In the genomic region with DNA sequence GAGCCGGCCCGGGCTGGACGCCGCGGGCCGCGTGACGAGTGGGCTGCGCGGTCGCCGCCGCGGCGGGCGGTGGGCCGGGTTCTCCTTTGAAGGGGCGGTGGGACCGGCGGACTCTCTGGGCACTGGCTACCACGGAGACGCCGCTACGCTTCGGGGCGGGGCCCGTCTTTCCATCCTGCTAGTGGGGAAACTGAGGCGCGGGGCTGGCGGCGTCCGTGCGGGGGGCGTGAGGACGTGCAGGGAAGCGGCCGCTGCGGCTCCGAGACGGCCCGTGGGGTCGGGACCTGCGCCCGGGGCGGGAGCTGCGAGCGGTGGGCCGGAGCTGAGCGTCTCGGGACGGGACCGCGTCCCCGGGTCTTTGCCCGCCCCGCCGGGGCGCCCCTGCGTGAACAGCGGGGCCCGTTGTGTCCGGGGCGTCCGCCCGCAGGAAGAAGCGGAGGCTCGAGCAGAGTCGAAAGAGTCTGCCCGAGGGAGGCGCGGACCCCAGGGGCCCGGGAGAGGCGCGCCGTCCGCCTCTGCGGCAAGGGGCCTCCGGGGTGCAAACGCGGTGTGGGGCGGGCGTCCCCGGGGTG, we compare ENCODE assay signal across 9 cellular contexts. TPM values are rescaled to one million over a fixed set of nuclear protein-coding genes. Genes with fewer than 3 reads are reported as not detected.
DNase-seq lines count a peak whose midpoint lies in the region; ATAC-seq lines count a peak whose summit lies in the region.
"Had no signal": no experiment of that assay in that cellular context is flagged by ENCODE, and none has a peak within 500 bp of the region (broad histone marks: within the 10 kb centered on the region; RNA-seq: fewer than 3 reads in every experiment).

No MANE protein-coding gene starts in this region.

- H3K36me3 Mint-ChIP-seq in T-helper 1 cell treated with Interleukin-12 subunit alpha and Interleukin-12 subunit beta and Interleukin-4 antibody, amounts not matched to agents 30 μg/mL and 1 μg/mL, for 36 hours (ENCODE audit: low read depth), result peaks cover 14% of the 10 kb centered on the region

- peak overlapping the region; percentile 77 for H3K4me3 ChIP-seq in right cardiac atrium (ENCODE audit: low read length)

- peak overlapping the region; percentile 58 for H3K27ac ChIP-seq in right cardiac atrium (ENCODE audit: low read length)

- 3% methylated on average over 83 of the region's 83 CpGs for WGBS in right cardiac atrium

- peak; percentile 6 to 11 for ATAC-seq in activated CD4-positive, CD25-positive, alpha-beta regulatory T cell treated with anti-CD3 and anti-CD28 coated beads, Interleukin-2, amount 50 U/mL, for 24 hours
- peak; percentile 16 for ATAC-seq in HG02678 (IDR thresholded peaks at IDR 0.05; ENCODE audit: unreplicated experiment)
- peak in 1 of 2 donors; percentile 2 for ATAC-seq in right cardiac atrium
- ATAC-seq in stimulated activated naive CD8-positive, alpha-beta T cell treated with anti-CD3 and anti-CD28 coated beads, Interleukin-15, amount 100 ng/mL, for 72 hours, result peak; percentile 44

- peaks cover 27% of the 10 kb centered on the region for H3K4me1 Mint-ChIP-seq in T-helper 1 cell treated with Interleukin-12 subunit alpha and Interleukin-12 subunit beta and Interleukin-4 antibody, amounts not matched to agents 30 μg/mL and 1 μg/mL, for 36 hours (ENCODE audit: low read depth)
- peaks cover 36% of the 10 kb centered on the region for H3K4me1 Mint-ChIP-seq in stimulated activated naive CD8-positive, alpha-beta T cell treated with anti-CD3 and anti-CD28 coated beads, Interleukin-15, amount 100 ng/mL, for 72 hours

- no peak for DNase-seq in activated CD4-positive, CD25-positive, alpha-beta regulatory T cell treated with anti-CD3 and anti-CD28 coated beads, Interleukin-2, amount 50 U/mL, for 72 hours
- DNase-seq in right cardiac atrium (peak in 1 of 3 donors; percentile 69), hippocampal formation (lab: John Stamatoyannopoulos, UW) (no peak)
- peak in 1 of 2 donors; percentile 31 for DNase-seq in stimulated activated naive CD8-positive, alpha-beta T cell treated with anti-CD3 and anti-CD28 coated beads, Interleukin-15, amount 100 ng/mL, for 72 hours
- no peak for DNase-seq in activated CD8-positive, alpha-beta memory T cell treated with anti-CD3 and anti-CD28 coated beads, Interleukin-2, amount 50 U/mL, for 48 hours
- DNase-seq: DND-41 had no signal

- intact Hi-C loops in right cardiac atrium (cut with DNase I), result no loop called here

- H3K9me3 Mint-ChIP-seq in T-helper 1 cell treated with Interleukin-12 subunit alpha and Interleukin-12 subunit beta and Interleukin-4 antibody, amounts not matched to agents 30 μg/mL and 1 μg/mL, for 36 hours, result peaks cover 8% of the 10 kb centered on the region
- no peaks in the 10 kb centered on the region for H3K9me3 Mint-ChIP-seq in stimulated activated naive CD8-positive, alpha-beta T cell treated with anti-CD3 and anti-CD28 coated beads, Interleukin-15, amount 100 ng/mL, for 72 hours

- no peak overlapping the region for H3K27ac Mint-ChIP-seq in T-helper 1 cell treated with Interleukin-12 subunit alpha and Interleukin-12 subunit beta and Interleukin-4 antibody, amounts not matched to agents 30 μg/mL and 1 μg/mL, for 36 hours
- no peak overlapping the region for H3K27ac Mint-ChIP-seq in stimulated activated naive CD8-positive, alpha-beta T cell treated with anti-CD3 and anti-CD28 coated beads, Interleukin-15, amount 100 ng/mL, for 72 hours

- H3K4me3 Mint-ChIP-seq in T-helper 1 cell treated with Interleukin-12 subunit alpha and Interleukin-12 subunit beta and Interleukin-4 antibody, amounts not matched to agents 30 μg/mL and 1 μg/mL, for 36 hours, result peak overlapping the region; percentile 65
- H3K4me3 Mint-ChIP-seq in stimulated activated naive CD8-positive, alpha-beta T cell treated with anti-CD3 and anti-CD28 coated beads, Interleukin-15, amount 100 ng/mL, for 72 hours, result peak overlapping the region; percentile 91 to 95

- no peaks in the 10 kb centered on the region for H3K27me3 ChIP-seq in right cardiac atrium (ENCODE audit: control insufficient read depth, insufficient read depth)

- H3K9me3 ChIP-seq in right cardiac atrium (ENCODE audit: control insufficient read depth, low read length), result no peaks in the 10 kb centered on the region

- peaks cover 19% of the 10 kb centered on the region for H3K27me3 Mint-ChIP-seq in T-helper 1 cell treated with Interleukin-12 subunit alpha and Interleukin-12 subunit beta and Interleukin-4 antibody, amounts not matched to agents 30 μg/mL and 1 μg/mL, for 36 hours (ENCODE audit: low read depth)
- no peaks in the 10 kb centered on the region for H3K27me3 Mint-ChIP-seq in stimulated activated naive CD8-positive, alpha-beta T cell treated with anti-CD3 and anti-CD28 coated beads, Interleukin-15, amount 100 ng/mL, for 72 hours

- H3K4me1 ChIP-seq in right cardiac atrium (ENCODE audit: control insufficient read depth, insufficient read depth, low read length), result peaks cover 2% of the 10 kb centered on the region

RNA-seq across cellular contexts. Expression of gene BNIP3, which starts 0.5 kb away (rescaled TPM):
- total RNA-seq in right cardiac atrium, result 100 to 1,000 TPM in 1 of 4 donors, 10 to 100 TPM in 3; 73.2 to 114 (median 92.2) TPM
- polyA plus RNA-seq in right cardiac atrium, result 64.8 TPM
